In genomic region chr11:73520358-73521061, GRCh38 we compare ENCODE assay signal across 11 cellular contexts.
DNase-seq lines count a peak whose midpoint lies in the region; ATAC-seq and TF ChIP-seq lines count a peak whose summit lies in the region.
"Had no signal": no experiment of that assay in that cellular context is flagged by ENCODE, and none has a peak within 500 bp of the region (broad histone marks: within the 10 kb centered on the region; RNA-seq: fewer than 3 reads in every experiment).

No MANE protein-coding gene starts in this region.

- ATAC-seq in DND-41 (ENCODE audit: insufficient read depth, low read depth) (peak; percentile 81), GM19324 (IDR thresholded peaks at IDR 0.05; ENCODE audit: low FRiP score, unreplicated experiment) (no peak)

- H2AFZ ChIP-seq in DND-41 (ENCODE audit: low read depth, low read length) = no peak overlapping the region
- no peak overlapping the region for H2AFZ ChIP-seq in OCI-LY3 (ENCODE audit: low read depth, low read length)
- no peak overlapping the region for H2AFZ ChIP-seq in MM.1S (ENCODE audit: low read length)

- H3K27ac ChIP-seq in DND-41 (ENCODE audit: low read length) = peak overlapping the region; percentile 85
- no peak overlapping the region; the same call in 1 of the 2 replicates for H3K27ac ChIP-seq in OCI-LY3 (ENCODE audit: low read length)
- H3K27ac ChIP-seq in MM.1S (ENCODE audit: low read length) = no peak overlapping the region
- H3K27ac ChIP-seq: epithelial cell of prostate had no signal

- H4K20me1 ChIP-seq in DND-41 (ENCODE audit: insufficient read depth, low read length) = no peaks in the 10 kb centered on the region
- H4K20me1 ChIP-seq in OCI-LY3 (ENCODE audit: insufficient read depth, low read length) = 0 out of 2 replicates have a peak, but pooled peaks cover 6% of the 10 kb centered on the region
- H4K20me1 ChIP-seq in MM.1S (ENCODE audit: insufficient read depth, low read length) = no peaks in the 10 kb centered on the region

- H3K9me2 ChIP-seq in MM.1S (replicated peaks; ENCODE audit: insufficient read depth, low read length) = no peaks in the 10 kb centered on the region

- H3F3A ChIP-seq in MM.1S (ENCODE audit: insufficient read depth, low read length) = no peaks in the 10 kb centered on the region

- no peak overlapping the region for H3K4me3 Mint-ChIP-seq in progenitor cell of endocrine pancreas (ENCODE audit: low read depth)

- H3K4me2 ChIP-seq in DND-41 (ENCODE audit: insufficient read depth, low read length) (peak overlapping the region; percentile 33), OCI-LY3 (ENCODE audit: low read length) (peak overlapping the region; percentile 15), MM.1S (ENCODE audit: low read depth, low read length) (no peak overlapping the region)

- peaks cover 38% of the 10 kb centered on the region for H3K4me1 ChIP-seq in DND-41 (ENCODE audit: insufficient read depth, low read length)
- H3K4me1 ChIP-seq in OCI-LY3 (ENCODE audit: low read length) = peaks cover 17% of the 10 kb centered on the region
- H3K4me1 ChIP-seq in MM.1S (ENCODE audit: low read length) = no peaks in the 10 kb centered on the region

- H3K9me3 Mint-ChIP-seq in progenitor cell of endocrine pancreas (ENCODE audit: low read depth) = peaks cover 15% of the 10 kb centered on the region

- H3K36me3 ChIP-seq in DND-41 (ENCODE audit: insufficient read depth, low read length) = no peaks in the 10 kb centered on the region
- H3K36me3 ChIP-seq in OCI-LY3 (replicated peaks; ENCODE audit: low read depth, low read length) = no peaks in the 10 kb centered on the region
- H3K36me3 ChIP-seq in MM.1S (replicated peaks; ENCODE audit: insufficient read depth, low read length) = no peaks in the 10 kb centered on the region

- H3K27me3 Mint-ChIP-seq in progenitor cell of endocrine pancreas = no peaks in the 10 kb centered on the region

- H3K9ac ChIP-seq in DND-41 (ENCODE audit: low read depth, low read length) = peak overlapping the region; percentile 34; the same call in 1 of the 2 replicates
- no peak overlapping the region for H3K9ac ChIP-seq in OCI-LY3 (ENCODE audit: low read length)
- H3K9ac ChIP-seq in MM.1S (ENCODE audit: low read length) = no peak overlapping the region

- H3K79me2 ChIP-seq in DND-41 (ENCODE audit: insufficient read depth, low read length) = peaks cover 27% of the 10 kb centered on the region
- no peaks in the 10 kb centered on the region for H3K79me2 ChIP-seq in OCI-LY3 (ENCODE audit: low read length)
- no peaks in the 10 kb centered on the region for H3K79me2 ChIP-seq in MM.1S (ENCODE audit: low read length)

- DNase-seq in DND-41 = no peak
- DNase-seq in HFF-Myc (ENCODE audit: extremely low read depth, low read depth) = peak; percentile 10
- peak; percentile 18 for DNase-seq in fibroblast of peridontal ligament (ENCODE audit: extremely low read depth)
- no peak for DNase-seq in ureter (ENCODE audit: low spot score)
- no peak for DNase-seq in progenitor cell of endocrine pancreas (ENCODE audit: low spot score, unreplicated experiment)
- DNase-seq in MM.1S = no peak
- DNase-seq: anterior cingulate cortex, Caco-2 had no signal

- H3K9me3 ChIP-seq in DND-41 (ENCODE audit: insufficient read depth, low read length, severe bottlenecking) (no peaks in the 10 kb centered on the region), OCI-LY3 (ENCODE audit: insufficient read depth, low read length) (no peaks in the 10 kb centered on the region), MM.1S (replicated peaks; ENCODE audit: insufficient read depth, low read length) (no peaks in the 10 kb centered on the region)

- no peak overlapping the region for H3K27ac Mint-ChIP-seq in progenitor cell of endocrine pancreas

- H3K4me1 Mint-ChIP-seq in progenitor cell of endocrine pancreas (ENCODE audit: low read depth) = peaks cover 7% of the 10 kb centered on the region

- H3K4me3 ChIP-seq in DND-41 (ENCODE audit: low read depth in 1 of 2, low read length in 2 of 2) (0 out of 4 replicates have a peak overlapping the region, but pooled peaks of 1 of the 2 experiments have one; percentile 5), HFF-Myc (replicated peaks; ENCODE audit: low read depth, low read length) (no peak overlapping the region), OCI-LY3 (ENCODE audit: low read length) (no peak overlapping the region), MM.1S (ENCODE audit: low read length) (no peak overlapping the region)

- H3K27me3 ChIP-seq in DND-41 (ENCODE audit: insufficient read depth, low read length, poor library complexity) (no peaks in the 10 kb centered on the region), OCI-LY3 (ENCODE audit: low read depth, low read length) (no peaks in the 10 kb centered on the region), MM.1S (replicated peaks; ENCODE audit: insufficient read depth, low read length) (no peaks in the 10 kb centered on the region)

- peaks cover 7% of the 10 kb centered on the region for H3K36me3 Mint-ChIP-seq in progenitor cell of endocrine pancreas (ENCODE audit: insufficient read depth)

- TF ChIP-seq CTCF in DND-41 (IDR thresholded peaks at IDR 0.05; ENCODE audit: borderline replicate concordance, extremely low read depth, low read length, poor library complexity, severe bottlenecking) (no peak), HFF-Myc (IDR thresholded peaks at IDR 0.05; ENCODE audit: low read depth, low read length, missing control alignments) (no peak), OCI-LY3 (IDR thresholded peaks at IDR 0.05; ENCODE audit: low read depth, low read length) (no peak), progenitor cell of endocrine pancreas (IDR thresholded peaks at IDR 0.05; ENCODE audit: unreplicated experiment) (no peak), MM.1S (IDR thresholded peaks at IDR 0.05; ENCODE audit: low read length) (no peak)

Comparison
In these comparisons a context has a peak if more than half of its experiments do, and no peak if none do; other contexts are left out.
1. DNase-seq: peak in HFF-Myc (single experiment) and fibroblast of peridontal ligament (single experiment); none in DND-41 (single experiment), ureter (single experiment), progenitor cell of endocrine pancreas (single experiment) and MM.1S (single experiment).